ENCODE assay signal across 17 cellular contexts in the genomic region with DNA sequence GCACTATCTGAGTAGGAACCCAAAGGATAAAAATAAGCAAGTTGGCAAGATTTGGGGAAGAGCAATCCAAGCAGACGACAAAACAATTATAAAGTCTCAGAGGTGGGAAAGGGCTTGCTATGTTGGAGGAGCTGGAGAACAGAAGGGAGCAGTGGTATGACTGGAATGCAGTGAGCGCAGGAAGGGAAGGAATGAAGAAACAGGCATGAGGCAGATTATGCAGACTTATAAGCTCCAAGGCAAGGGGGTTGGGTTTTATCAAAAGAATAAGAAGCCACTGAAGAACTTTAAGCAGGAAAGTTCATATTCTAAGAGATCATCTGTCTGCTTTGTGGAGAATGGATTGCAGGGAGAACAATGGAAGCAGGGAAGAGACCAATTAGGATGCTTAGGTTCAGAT. TPM values are rescaled to one million over a fixed set of nuclear protein-coding genes. Genes with fewer than 3 reads are reported as not detected.
DNase-seq lines count a peak whose midpoint lies in the region; ATAC-seq, FAIRE-seq and TF ChIP-seq lines count a peak whose summit lies in the region.
"Had no signal": no experiment of that assay in that cellular context is flagged by ENCODE, and none has a peak within 500 bp of the region (broad histone marks: within the 10 kb centered on the region; RNA-seq: fewer than 3 reads in every experiment).

No MANE protein-coding gene starts in this region.

- intact Hi-C loops in right cardiac atrium (cut with DNase I), result no loop called here
- intact Hi-C loops in CD4-positive, alpha-beta memory T cell (cut with micrococcal nuclease), result no loop called here

- H3K36me3 ChIP-seq in cardiac muscle cell (no peaks in the 10 kb centered on the region), astrocyte (ENCODE audit: insufficient read depth, low read length) (peaks cover 11% of the 10 kb centered on the region)
- no peaks in the 10 kb centered on the region for H3K36me3 ChIP-seq in CD4-positive, alpha-beta memory T cell (ENCODE audit: insufficient read depth, low read length)

- WGBS in right cardiac atrium, result 73% methylated on average over 2 of the region's 2 CpGs

- no peaks in the 10 kb centered on the region for H3K9me3 ChIP-seq in cardiac muscle cell (ENCODE audit: low read depth)
- H3K9me3 ChIP-seq in right cardiac atrium (ENCODE audit: control insufficient read depth, low read length), result no peaks in the 10 kb centered on the region
- H3K9me3 ChIP-seq in astrocyte (ENCODE audit: insufficient read depth, low read depth, low read length), result no peaks in the 10 kb centered on the region
- H3K9me3 ChIP-seq in CD4-positive, alpha-beta memory T cell (ENCODE audit: control insufficient read depth in 1 of 2, low read length in 2 of 2), result no peaks in the 10 kb centered on the region

- H3K27ac ChIP-seq in cardiac muscle cell (no peak overlapping the region), right cardiac atrium (ENCODE audit: low read length) (no peak overlapping the region), astrocyte (ENCODE audit: low read depth, low read length) (peak overlapping the region; percentile 11)
- no peak overlapping the region for H3K27ac ChIP-seq in CD4-positive, alpha-beta memory T cell (ENCODE audit: low read depth, low read length)
- H3K27ac ChIP-seq: 22Rv1 had no signal

- no peaks in the 10 kb centered on the region for H3K27me3 ChIP-seq in cardiac muscle cell
- no peaks in the 10 kb centered on the region for H3K27me3 ChIP-seq in right cardiac atrium (ENCODE audit: control insufficient read depth, insufficient read depth)
- no peaks in the 10 kb centered on the region for H3K27me3 ChIP-seq in astrocyte (ENCODE audit: insufficient read depth, low read length)
- no peaks in the 10 kb centered on the region for H3K27me3 ChIP-seq in CD4-positive, alpha-beta memory T cell (ENCODE audit: insufficient read depth, low read length)

- H3K4me1 Mint-ChIP-seq in astrocyte (ENCODE audit: low read depth, unreplicated experiment), result peaks cover 2% of the 10 kb centered on the region
- H3K4me1 Mint-ChIP-seq in CD4-positive, alpha-beta memory T cell, result no peaks in the 10 kb centered on the region
- H3K4me1 Mint-ChIP-seq: activated B cell treated with CpG ODN at 0.5 μM for 24 hours, naive B cell had no signal

- H3K27me3 Mint-ChIP-seq in astrocyte (ENCODE audit: low read depth, unreplicated experiment), result no peaks in the 10 kb centered on the region
- H3K27me3 Mint-ChIP-seq in CD4-positive, alpha-beta memory T cell, result no peaks in the 10 kb centered on the region
- H3K27me3 Mint-ChIP-seq: activated B cell treated with CpG ODN at 0.5 μM for 24 hours, naive B cell had no signal

- H3K9me3 Mint-ChIP-seq in astrocyte (ENCODE audit: unreplicated experiment), result no peaks in the 10 kb centered on the region
- no peaks in the 10 kb centered on the region for H3K9me3 Mint-ChIP-seq in CD4-positive, alpha-beta memory T cell
- H3K9me3 Mint-ChIP-seq: activated B cell treated with CpG ODN at 0.5 μM for 24 hours had no signal

- CTCF ChIA-PET in CD4-positive, alpha-beta memory T cell (lab: Charles Lee; ENCODE audit: partially characterized antibody), result no interaction called here

- POLR2A ChIA-PET in CD4-positive, alpha-beta memory T cell (lab: Charles Lee; ENCODE audit: partially characterized antibody), result no interaction called here

- H2AFZ ChIP-seq in astrocyte (ENCODE audit: low read depth, low read length), result no peak overlapping the region

- DNase-seq in cardiac muscle cell (ENCODE audit: low read depth in 1 of 2, low spot score in 1 of 2) (peak; percentile 3 to 92), right cardiac atrium (no peak), astrocyte (ENCODE audit: low read depth) (peak; percentile 87), iPS-NIHi11 (ENCODE audit: low spot score) (peak; percentile 9), urothelium cell line (ENCODE audit: low spot score) (peak; percentile 10)
- DNase-seq in CD4-positive, alpha-beta memory T cell, result no peak
- DNase-seq in stimulated activated CD4-positive, alpha-beta T cell treated with anti-CD3 and anti-CD28 coated beads, Interleukin-15, amount 100 ng/mL, for 24 hours, result no peak
- DNase-seq: activated B cell treated with CpG ODN at 0.5 μM for 24 hours; central memory CD4-positive, alpha-beta T cell; naive B cell; NCI-H1694 treated with DMSO at 0.1 percent for 48 hours; NCI-H526 treated with DMSO at 0.1 percent for 48 hours; stimulated activated CD4-positive, alpha-beta T cell treated with anti-CD3 and anti-CD28 coated beads, Interleukin-4, amount 100 ng/mL, for 4 hours had no signal

- H3K36me3 Mint-ChIP-seq in astrocyte (ENCODE audit: low read depth, unreplicated experiment), result peaks cover 17% of the 10 kb centered on the region
- peaks cover 22 to 26% of the 10 kb centered on the region in 2 donors for H3K36me3 Mint-ChIP-seq in CD4-positive, alpha-beta memory T cell

- no peak overlapping the region for H3K9ac ChIP-seq in astrocyte (ENCODE audit: low read length)

- peak overlapping the region; percentile 55 for H3K4me2 ChIP-seq in astrocyte (ENCODE audit: low read length)

- H3K4me1 ChIP-seq in cardiac muscle cell (ENCODE audit: low read depth), result no peaks in the 10 kb centered on the region
- H3K4me1 ChIP-seq in right cardiac atrium (ENCODE audit: control insufficient read depth, insufficient read depth, low read length), result no peaks in the 10 kb centered on the region
- peaks cover 8% of the 10 kb centered on the region for H3K4me1 ChIP-seq in astrocyte (ENCODE audit: insufficient read depth, low read length)
- H3K4me1 ChIP-seq in CD4-positive, alpha-beta memory T cell (ENCODE audit: insufficient read depth, low read length), result no peaks in the 10 kb centered on the region

- FAIRE-seq in astrocyte (lab: Jason Lieb, UNC) (peak; percentile 96), urothelium cell line (lab: Jason Lieb, UNC) (no peak)

- no peak for TF ChIP-seq CTCF in cardiac muscle cell (IDR thresholded peaks at IDR 0.05; ENCODE audit: low read depth, low read length)
- TF ChIP-seq CTCF in astrocyte (IDR thresholded peaks at IDR 0.05; ENCODE audit: insufficient read depth, low read depth, low read length), result no peak

- no peak for ATAC-seq in right cardiac atrium
- ATAC-seq in GM21825 (IDR thresholded peaks at IDR 0.05; ENCODE audit: unreplicated experiment), result no peak
- ATAC-seq: left lobe of liver, Panc1 had no signal

- no peaks in the 10 kb centered on the region for H3K79me2 ChIP-seq in astrocyte (ENCODE audit: insufficient read depth, low read length)

- no peaks in the 10 kb centered on the region for H4K20me1 ChIP-seq in astrocyte (ENCODE audit: insufficient read depth, low read length)

- H3K4me3 Mint-ChIP-seq in astrocyte (ENCODE audit: unreplicated experiment), result no peak overlapping the region
- no peak overlapping the region for H3K4me3 Mint-ChIP-seq in CD4-positive, alpha-beta memory T cell
- H3K4me3 Mint-ChIP-seq: activated B cell treated with CpG ODN at 0.5 μM for 24 hours, naive B cell had no signal

- H3K4me3 ChIP-seq in cardiac muscle cell (no peak overlapping the region), right cardiac atrium (ENCODE audit: low read length) (no peak overlapping the region), astrocyte (ENCODE audit: insufficient read depth, low read depth, low read length) (no peak overlapping the region)
- no peak overlapping the region for H3K4me3 ChIP-seq in CD4-positive, alpha-beta memory T cell (ENCODE audit: low read length in 2 of 2)

- H3K27ac Mint-ChIP-seq in astrocyte (ENCODE audit: unreplicated experiment), result no peak overlapping the region
- no peak overlapping the region for H3K27ac Mint-ChIP-seq in CD4-positive, alpha-beta memory T cell
- H3K27ac Mint-ChIP-seq: activated B cell treated with CpG ODN at 0.5 μM for 24 hours had no signal

RNA-seq across cellular contexts. Expression of a gene that starts 31.7 kb away (rescaled TPM):
- total RNA-seq in cardiac muscle cell, result 5.4 and 5.6 TPM in 2 replicates
- 4.7 and 10.5 TPM in 2 replicates for polyA plus RNA-seq in cardiac muscle cell
- total RNA-seq in right cardiac atrium, result 1 to 10 TPM; 1.9 to 3.0 (median 2.6) TPM
- 0.84 TPM for polyA plus RNA-seq in right cardiac atrium
- 41.0 and 43.6 TPM in 2 replicates for total RNA-seq in astrocyte
- total RNA-seq in CD4-positive, alpha-beta memory T cell, result 10 to 100 TPM; 10.4 to 11.2 TPM
- polyA plus RNA-seq in CD4-positive, alpha-beta memory T cell, result 1 to 10 TPM; 4.8 to 5.9 TPM

RNA-seq across cellular contexts. Expression of a gene that starts 55.1 kb away (rescaled TPM):
- total RNA-seq in cardiac muscle cell (not detected in 2 replicates), right cardiac atrium (under 1 TPM in 2 of 4 donors, not detected in 2; 0.21 to 0.72 TPM), astrocyte (3.3 and 5.0 TPM in 2 replicates)
- polyA plus RNA-seq in cardiac muscle cell (0.06 and 0.27 TPM in 2 replicates), right cardiac atrium (0.07 TPM)
- not detected for total RNA-seq in CD4-positive, alpha-beta memory T cell
- not detected for polyA plus RNA-seq in CD4-positive, alpha-beta memory T cell
- total RNA-seq: activated B cell treated with CpG ODN at 0.5 μM for 24 hours had no signal

Comparison
In these comparisons a context has a peak if more than half of its experiments do, and no peak if none do; other contexts are left out.
1. DNase-seq: peak in cardiac muscle cell (2 of 2), astrocyte (single experiment), iPS-NIHi11 (single experiment) and urothelium cell line (single experiment); none in right cardiac atrium (0 of 3), CD4-positive, alpha-beta memory T cell (0 of 5) and stimulated activated CD4-positive, alpha-beta T cell treated with anti-CD3 and anti-CD28 coated beads, Interleukin-15, amount 100 ng/mL, for 24 hours (single experiment).